Comparison of ENCODE assay signal across 11 cellular contexts in the genomic region with DNA sequence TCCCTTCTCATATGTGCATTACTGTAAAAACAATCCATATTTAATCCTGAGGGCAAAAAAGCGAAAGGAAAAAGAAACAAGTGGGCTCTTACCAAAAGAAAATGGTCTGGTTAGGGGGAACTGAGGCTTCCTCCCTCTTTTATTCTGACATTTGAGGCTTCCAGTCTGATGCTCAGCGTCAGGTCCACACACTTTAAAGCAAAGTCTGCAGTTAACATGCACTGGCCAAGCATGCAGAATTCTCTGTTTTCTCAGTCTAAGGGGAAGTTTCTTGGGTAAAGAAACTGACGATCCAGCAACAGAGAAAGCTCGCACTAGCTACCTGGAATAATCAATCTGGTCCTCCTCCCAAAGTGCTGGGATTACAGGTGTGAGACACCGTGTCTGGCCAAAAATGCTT. TPM values are rescaled to one million over a fixed set of nuclear protein-coding genes. Genes with fewer than 3 reads are reported as not detected.
DNase-seq lines count a peak whose midpoint lies in the region; ATAC-seq and TF ChIP-seq lines count a peak whose summit lies in the region.
"Had no signal": no experiment of that assay in that cellular context is flagged by ENCODE, and none has a peak within 500 bp of the region (broad histone marks: within the 10 kb centered on the region; RNA-seq: fewer than 3 reads in every experiment).

No MANE protein-coding gene starts in this region.

- intact Hi-C loops in stomach (cut with DNase I; ENCODE audit: low total_unique reads): no loop called here

- no peaks in the 10 kb centered on the region for H3K9me3 ChIP-seq in stomach

- H3K4me1 ChIP-seq in stomach: peaks cover 0 to 10% (median 6%) of the 10 kb centered on the region in 4 donors
- H3K4me1 ChIP-seq: parathyroid adenoma had no signal

- no peaks in the 10 kb centered on the region for H3K9me3 Mint-ChIP-seq in activated CD4-positive, alpha-beta T cell treated with anti-CD3 and anti-CD28 coated beads, Interleukin-2, amount 10 ng/mL, durations not matched to agents 7 days and 5 days

- H3K36me3 ChIP-seq in stomach: no peaks in the 10 kb centered on the region

- WGBS in stomach, 5 donors: 31 to 40% (median 34%) methylated on average over 5 of the region's 5 CpGs

- H3K4me3 ChIP-seq in fibroblast of the aortic adventitia (ENCODE audit: low read depth, low read length) (no peak overlapping the region), stomach (peak overlapping the region; percentile 18 to 38 (median 22))

- H3K27ac Mint-ChIP-seq in activated CD4-positive, alpha-beta T cell treated with anti-CD3 and anti-CD28 coated beads, Interleukin-2, amount 10 ng/mL, durations not matched to agents 7 days and 5 days: peak overlapping the region; percentile 9

- CTCF ChIA-PET in activated CD4-positive, alpha-beta T cell treated with anti-CD3 and anti-CD28 coated beads, Interleukin-2, amount 10 ng/mL, durations not matched to agents 7 days and 5 days (lab: Charles Lee): interaction anchor here (0.9 kb wide), 1 partner anchor 8 kb away, joined by 3 read pairs; no protein-coding TSS in a partner anchor

- peak overlapping the region; percentile 72 for H3K4me3 Mint-ChIP-seq in activated CD4-positive, alpha-beta T cell treated with anti-CD3 and anti-CD28 coated beads, Interleukin-2, amount 10 ng/mL, durations not matched to agents 7 days and 5 days

- TF ChIP-seq EP300 in stomach (IDR thresholded peaks at IDR 0.05): no peak

- ATAC-seq in HG02884 (IDR thresholded peaks at IDR 0.05; ENCODE audit: unreplicated experiment): no peak
- no peak for ATAC-seq in GM18909 (IDR thresholded peaks at IDR 0.05; ENCODE audit: poor library complexity, unreplicated experiment)

- no peak overlapping the region for H3K27ac ChIP-seq in stomach
- H3K27ac ChIP-seq: parathyroid adenoma had no signal

- TF ChIP-seq POLR2A in stomach (IDR thresholded peaks at IDR 0.05): no peak

- no peak for DNase-seq in activated CD4-positive, alpha-beta T cell treated with anti-CD3 and anti-CD28 coated beads, Interleukin-2, amount 10 ng/mL, durations not matched to agents 7 days and 5 days
- no peak for DNase-seq in activated CD4-positive, alpha-beta T cell treated with anti-CD3 and anti-CD28 coated beads for 4 hours
- peak; percentile 22 to 61 for DNase-seq in NCI-H524 (lab: John Stamatoyannopoulos, UW)
- DNase-seq in fibroblast of the aortic adventitia (ENCODE audit: low read depth): peak; percentile 8
- no peak for DNase-seq in stomach
- no peak for DNase-seq in AG08395 (ENCODE audit: low spot score)
- DNase-seq: cortex of kidney, SIG-M5 had no signal

- POLR2A ChIA-PET in activated CD4-positive, alpha-beta T cell treated with anti-CD3 and anti-CD28 coated beads, Interleukin-2, amount 10 ng/mL, durations not matched to agents 7 days and 5 days (lab: Charles Lee): no interaction called here

- H3K27me3 Mint-ChIP-seq in activated CD4-positive, alpha-beta T cell treated with anti-CD3 and anti-CD28 coated beads, Interleukin-2, amount 10 ng/mL, durations not matched to agents 7 days and 5 days: peaks cover 2% of the 10 kb centered on the region

- TF ChIP-seq CTCF in fibroblast of the aortic adventitia (IDR thresholded peaks at IDR 0.05; ENCODE audit: insufficient read depth, low read length) (no peak), stomach (IDR thresholded peaks at IDR 0.05) (no peak)

- H3K4me1 Mint-ChIP-seq in activated CD4-positive, alpha-beta T cell treated with anti-CD3 and anti-CD28 coated beads, Interleukin-2, amount 10 ng/mL, durations not matched to agents 7 days and 5 days: peaks cover 6% of the 10 kb centered on the region

- no peaks in the 10 kb centered on the region for H3K36me3 Mint-ChIP-seq in activated CD4-positive, alpha-beta T cell treated with anti-CD3 and anti-CD28 coated beads, Interleukin-2, amount 10 ng/mL, durations not matched to agents 7 days and 5 days (ENCODE audit: low read depth)

- H3K27me3 ChIP-seq in stomach: no peaks in the 10 kb centered on the region

RNA-seq across cellular contexts. Expression of gene TRIM59, which starts 36.3 kb away (rescaled TPM):
- 10 to 100 TPM; 58.2 to 79.8 TPM for total RNA-seq in activated CD4-positive, alpha-beta T cell treated with anti-CD3 and anti-CD28 coated beads, Interleukin-2, amount 10 ng/mL, durations not matched to agents 7 days and 5 days
- 16.5 and 47.8 TPM in 2 replicates for total RNA-seq in fibroblast of the aortic adventitia (ENCODE audit: low replicate concordance)
- total RNA-seq in stomach: 1 to 10 TPM in 3 of 5 donors, under 1 TPM in 1, not detected in 1; 0.29 to 8.6 (median 2.7) TPM
- 1 to 10 TPM in 1 of 3 donors, under 1 TPM in 2; 0.68 to 3.2 (median 0.76) TPM for polyA plus RNA-seq in stomach

Comparison
In these comparisons a context has a peak if more than half of its experiments do, and no peak if none do; other contexts are left out.
1. DNase-seq: peak in NCI-H524 (2 of 2) and fibroblast of the aortic adventitia (single experiment); none in activated CD4-positive, alpha-beta T cell treated with anti-CD3 and anti-CD28 coated beads, Interleukin-2, amount 10 ng/mL, durations not matched to agents 7 days and 5 days (single experiment), activated CD4-positive, alpha-beta T cell treated with anti-CD3 and anti-CD28 coated beads for 4 hours (0 of 2), stomach (single experiment) and AG08395 (single experiment).